In genomic region chr20:36475054-36475453, GRCh38 we compare ENCODE assay signal across 8 cellular contexts.
DNase-seq lines count a peak whose midpoint lies in the region; ATAC-seq and TF ChIP-seq lines count a peak whose summit lies in the region.
"Not testable (repeated sequence)": the region's sequence is repeated elsewhere in the genome, so short reads cannot be mapped to it uniquely, and the experiment has no call there.

No MANE protein-coding gene starts in this region.

- H3K36me3 ChIP-seq in endodermal cell (ENCODE audit: control insufficient read depth, insufficient read depth, low read length) = peaks cover 27% of the 10 kb centered on the region
- H3K36me3 ChIP-seq in upper lobe of right lung = not testable (repeated sequence)

- not testable (repeated sequence) for H3K4me3 Mint-ChIP-seq in CD4-positive, alpha-beta T cell; activated T-helper 17 cell treated with anti-CD3 and anti-CD28 coated beads, Interleukin-2, amount 50 U/mL, for 72 hours; endodermal cell; nephron progenitor cell; stimulated activated memory B cell treated with anti-CD40 and anti-IgM and Interleukin-4, amounts not matched to agents 10 μg/mL and 1 μg/mL and 100 μg/mL, for 72 hours

- not testable (repeated sequence) for H3K9me3 ChIP-seq in CD4-positive, alpha-beta T cell (ENCODE audit: control insufficient read depth, low read length); endodermal cell (ENCODE audit: control insufficient read depth, low read length); right cardiac atrium (ENCODE audit: control insufficient read depth, low read length); upper lobe of right lung

- WGBS in endodermal cell (ENCODE audit: insufficient coverage in 1 of 2, insufficient read length in 1 of 2), 2 experiments = 91 to 93% methylated on average over 6 to 8 of the region's 8 CpGs
- WGBS in right cardiac atrium = 85% methylated on average over 8 of the region's 8 CpGs

- H3K27me3 Mint-ChIP-seq in CD4-positive, alpha-beta T cell; activated T-helper 17 cell treated with anti-CD3 and anti-CD28 coated beads, Interleukin-2, amount 50 U/mL, for 72 hours; endodermal cell (ENCODE audit: insufficient read depth); nephron progenitor cell (ENCODE audit: low read depth, poor library complexity); stimulated activated memory B cell treated with anti-CD40 and anti-IgM and Interleukin-4, amounts not matched to agents 10 μg/mL and 1 μg/mL and 100 μg/mL, for 72 hours: not testable (repeated sequence)

- intact Hi-C loops in CD4-positive, alpha-beta T cell (cut with DNase I, micrococcal nuclease); right cardiac atrium (cut with DNase I); upper lobe of right lung (cut with DNase I): not testable (repeated sequence)

- POLR2A ChIA-PET in CD4-positive, alpha-beta T cell (lab: Charles Lee) = not testable (repeated sequence)

- H3K27ac ChIP-seq in CD4-positive, alpha-beta T cell (ENCODE audit: low read depth, low read length); endodermal cell (ENCODE audit: low read depth, low read length); right cardiac atrium (ENCODE audit: low read length): not testable (repeated sequence)
- H3K27ac ChIP-seq in upper lobe of right lung = peak overlapping the region; percentile 88

- peaks cover 64% of the 10 kb centered on the region for H3K4me1 Mint-ChIP-seq in CD4-positive, alpha-beta T cell (ENCODE audit: low read depth)
- peaks cover 35% of the 10 kb centered on the region for H3K4me1 Mint-ChIP-seq in activated T-helper 17 cell treated with anti-CD3 and anti-CD28 coated beads, Interleukin-2, amount 50 U/mL, for 72 hours
- peaks cover 24% of the 10 kb centered on the region for H3K4me1 Mint-ChIP-seq in endodermal cell
- H3K4me1 Mint-ChIP-seq in nephron progenitor cell = peaks cover 47% of the 10 kb centered on the region
- peaks cover 69% of the 10 kb centered on the region for H3K4me1 Mint-ChIP-seq in stimulated activated memory B cell treated with anti-CD40 and anti-IgM and Interleukin-4, amounts not matched to agents 10 μg/mL and 1 μg/mL and 100 μg/mL, for 72 hours

- peak overlapping the region; percentile 85 for H3K27ac Mint-ChIP-seq in CD4-positive, alpha-beta T cell
- peak overlapping the region; percentile 46 for H3K27ac Mint-ChIP-seq in activated T-helper 17 cell treated with anti-CD3 and anti-CD28 coated beads, Interleukin-2, amount 50 U/mL, for 72 hours
- peak overlapping the region; percentile 12 for H3K27ac Mint-ChIP-seq in endodermal cell
- H3K27ac Mint-ChIP-seq in nephron progenitor cell = peak overlapping the region; percentile 43
- peak overlapping the region; percentile 87 for H3K27ac Mint-ChIP-seq in stimulated activated memory B cell treated with anti-CD40 and anti-IgM and Interleukin-4, amounts not matched to agents 10 μg/mL and 1 μg/mL and 100 μg/mL, for 72 hours

- CTCF ChIA-PET in CD4-positive, alpha-beta T cell (lab: Charles Lee) = not testable (repeated sequence)

- not testable (repeated sequence) for H3K27me3 ChIP-seq in CD4-positive, alpha-beta T cell (ENCODE audit: control insufficient read depth, insufficient read depth, low read length); endodermal cell (ENCODE audit: control insufficient read depth, insufficient read depth, low read length, poor library complexity, severe bottlenecking); right cardiac atrium (ENCODE audit: control insufficient read depth, insufficient read depth); upper lobe of right lung

- not testable (repeated sequence) for H3K9ac ChIP-seq in endodermal cell (ENCODE audit: extremely low read depth, low read length, poor library complexity, severe bottlenecking)

- H3K9me3 Mint-ChIP-seq in CD4-positive, alpha-beta T cell; activated T-helper 17 cell treated with anti-CD3 and anti-CD28 coated beads, Interleukin-2, amount 50 U/mL, for 72 hours; endodermal cell; nephron progenitor cell; stimulated activated memory B cell treated with anti-CD40 and anti-IgM and Interleukin-4, amounts not matched to agents 10 μg/mL and 1 μg/mL and 100 μg/mL, for 72 hours: not testable (repeated sequence)

- not testable (repeated sequence) for H3K36me3 Mint-ChIP-seq in CD4-positive, alpha-beta T cell (ENCODE audit: low read depth); activated T-helper 17 cell treated with anti-CD3 and anti-CD28 coated beads, Interleukin-2, amount 50 U/mL, for 72 hours (ENCODE audit: low read depth); stimulated activated memory B cell treated with anti-CD40 and anti-IgM and Interleukin-4, amounts not matched to agents 10 μg/mL and 1 μg/mL and 100 μg/mL, for 72 hours
- H3K36me3 Mint-ChIP-seq in endodermal cell (ENCODE audit: low read depth) (peaks cover 14% of the 10 kb centered on the region), nephron progenitor cell (ENCODE audit: low read depth) (peaks cover 44% of the 10 kb centered on the region)

- not testable (repeated sequence) for TF ChIP-seq CTCF in CD4-positive, alpha-beta T cell (IDR thresholded peaks at IDR 0.05); endodermal cell (conservative IDR thresholded peaks at IDR 0.05); nephron progenitor cell (IDR thresholded peaks at IDR 0.05); upper lobe of right lung (IDR thresholded peaks at IDR 0.05)

- DNase-seq in CD4-positive, alpha-beta T cell; endodermal cell; nephron progenitor cell; upper lobe of right lung: not testable (repeated sequence)
- DNase-seq in LHCN-M2 (ENCODE audit: low read depth) (peak; percentile 23), right cardiac atrium (peak in 2 of 3 donors; percentile 11 to 12)

- not testable (repeated sequence) for ATAC-seq in CD4-positive, alpha-beta T cell (ENCODE audit: poor library complexity); activated T-helper 17 cell treated with anti-CD3 and anti-CD28 coated beads, Interleukin-2, amount 50 U/mL, for 72 hours (replicated peaks); right cardiac atrium; stimulated activated memory B cell treated with anti-CD40 and anti-IgM and Interleukin-4, amounts not matched to agents 10 μg/mL and 1 μg/mL and 100 μg/mL, for 72 hours; upper lobe of right lung

- H3K4me1 ChIP-seq in endodermal cell (ENCODE audit: control insufficient read depth, insufficient read depth, low read length) (peaks cover 12% of the 10 kb centered on the region), right cardiac atrium (ENCODE audit: control insufficient read depth, insufficient read depth, low read length) (peaks cover 48% of the 10 kb centered on the region), upper lobe of right lung (peaks cover 49% of the 10 kb centered on the region)

- H3K4me3 ChIP-seq in endodermal cell (ENCODE audit: low read length); right cardiac atrium (ENCODE audit: low read length); upper lobe of right lung: not testable (repeated sequence)

Comparison
In these comparisons a context has a peak if more than half of its experiments do, and no peak if none do; other contexts are left out.
1. H3K27ac Mint-ChIP-seq: peak in every context shown above with its lines; median percentile 87 in stimulated activated memory B cell treated with anti-CD40 and anti-IgM and Interleukin-4, amounts not matched to agents 10 μg/mL and 1 μg/mL and 100 μg/mL, for 72 hours; 85 in CD4-positive, alpha-beta T cell; 46 in activated T-helper 17 cell treated with anti-CD3 and anti-CD28 coated beads, Interleukin-2, amount 50 U/mL, for 72 hours; 43 in nephron progenitor cell; 12 in endodermal cell.